In genomic region chr11:32032478-32032877, GRCh38 we compare ENCODE assay signal across 2 cellular contexts.
TF ChIP-seq lines count a peak whose summit lies in the region.

No MANE protein-coding gene starts in this region.

TF ChIP-seq in GM23338, 12 proteins besides CTCF, POLR2A, EP300 and RAD21:
- TF ChIP-seq ZNF114 (CRISPR knock-in tag; IDR thresholded peaks at IDR 0.05), result no peak
- TF ChIP-seq EZH2phosphoT487 (IDR thresholded peaks at IDR 0.05; ENCODE audit: unreplicated experiment), result no peak
- no peak for TF ChIP-seq ZNF331 (CRISPR knock-in tag; IDR thresholded peaks at IDR 0.05; ENCODE audit: low read depth)
- TF ChIP-seq, protein P1, sequence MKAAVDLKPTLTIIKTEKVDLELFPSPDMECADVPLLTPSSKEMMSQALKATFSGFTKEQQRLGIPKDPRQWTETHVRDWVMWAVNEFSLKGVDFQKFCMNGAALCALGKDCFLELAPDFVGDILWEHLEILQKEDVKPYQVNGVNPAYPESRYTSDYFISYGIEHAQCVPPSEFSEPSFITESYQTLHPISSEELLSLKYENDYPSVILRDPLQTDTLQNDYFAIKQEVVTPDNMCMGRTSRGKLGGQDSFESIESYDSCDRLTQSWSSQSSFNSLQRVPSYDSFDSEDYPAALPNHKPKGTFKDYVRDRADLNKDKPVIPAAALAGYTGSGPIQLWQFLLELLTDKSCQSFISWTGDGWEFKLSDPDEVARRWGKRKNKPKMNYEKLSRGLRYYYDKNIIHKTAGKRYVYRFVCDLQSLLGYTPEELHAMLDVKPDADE (IDR thresholded peaks at IDR 0.05), result no peak
- no peak for TF ChIP-seq EZH2 (IDR thresholded peaks at IDR 0.05; ENCODE audit: low read depth, unreplicated experiment)
- no peak for TF ChIP-seq NANOG (IDR thresholded peaks at IDR 0.05; ENCODE audit: borderline replicate concordance)
- TF ChIP-seq STAT1 (IDR thresholded peaks at IDR 0.05; ENCODE audit: unreplicated experiment), result no peak
- TF ChIP-seq JUNB (IDR thresholded peaks at IDR 0.05; ENCODE audit: unreplicated experiment), result no peak
- TF ChIP-seq ZNF462 (CRISPR knock-in tag; IDR thresholded peaks at IDR 0.05), result no peak
- no peak for TF ChIP-seq REST (IDR thresholded peaks at IDR 0.05; ENCODE audit: unreplicated experiment)
- TF ChIP-seq CREB1 (CRISPR knock-in tag; IDR thresholded peaks at IDR 0.05; ENCODE audit: low read depth), result no peak
- no peak for TF ChIP-seq POLR2AphosphoS5 (IDR thresholded peaks at IDR 0.05; ENCODE audit: low read depth)

TF ChIP-seq in IMR-90, 13 proteins besides CTCF, POLR2A, EP300 and RAD21:
- TF ChIP-seq RCOR1 (IDR thresholded peaks at IDR 0.05; ENCODE audit: insufficient replicate concordance, low read length) (no peak), RFX5 (IDR thresholded peaks at IDR 0.05; ENCODE audit: low read depth, low read length) (no peak), CEBPB (IDR thresholded peaks at IDR 0.05; ENCODE audit: low read depth, low read length) (no peak), MAFK (IDR thresholded peaks at IDR 0.05; ENCODE audit: low read depth, low read length) (no peak), FOS (IDR thresholded peaks at IDR 0.05; ENCODE audit: low read depth, low read length) (no peak), MAZ (IDR thresholded peaks at IDR 0.05; ENCODE audit: borderline replicate concordance, low read depth, low read length) (no peak), NFE2L2 (IDR thresholded peaks at IDR 0.05; ENCODE audit: low read depth, low read length) (no peak), SMC3 (IDR thresholded peaks at IDR 0.05; ENCODE audit: low read depth, low read length) (no peak), CHD1 (IDR thresholded peaks at IDR 0.05; ENCODE audit: low read depth, low read length) (no peak), ELK1 (IDR thresholded peaks at IDR 0.05; ENCODE audit: borderline replicate concordance, low read depth, low read length) (no peak), MXI1 (IDR thresholded peaks at IDR 0.05; ENCODE audit: borderline replicate concordance, low read depth, low read length) (no peak), BHLHE40 (IDR thresholded peaks at IDR 0.05; ENCODE audit: low read depth, low read length) (no peak)
- TF ChIP-seq, protein P2, sequence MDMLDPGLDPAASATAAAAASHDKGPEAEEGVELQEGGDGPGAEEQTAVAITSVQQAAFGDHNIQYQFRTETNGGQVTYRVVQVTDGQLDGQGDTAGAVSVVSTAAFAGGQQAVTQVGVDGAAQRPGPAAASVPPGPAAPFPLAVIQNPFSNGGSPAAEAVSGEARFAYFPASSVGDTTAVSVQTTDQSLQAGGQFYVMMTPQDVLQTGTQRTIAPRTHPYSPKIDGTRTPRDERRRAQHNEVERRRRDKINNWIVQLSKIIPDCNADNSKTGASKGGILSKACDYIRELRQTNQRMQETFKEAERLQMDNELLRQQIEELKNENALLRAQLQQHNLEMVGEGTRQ (IDR thresholded peaks at IDR 0.05; ENCODE audit: low read depth, low read length), result no peak
